In the genomic region with DNA sequence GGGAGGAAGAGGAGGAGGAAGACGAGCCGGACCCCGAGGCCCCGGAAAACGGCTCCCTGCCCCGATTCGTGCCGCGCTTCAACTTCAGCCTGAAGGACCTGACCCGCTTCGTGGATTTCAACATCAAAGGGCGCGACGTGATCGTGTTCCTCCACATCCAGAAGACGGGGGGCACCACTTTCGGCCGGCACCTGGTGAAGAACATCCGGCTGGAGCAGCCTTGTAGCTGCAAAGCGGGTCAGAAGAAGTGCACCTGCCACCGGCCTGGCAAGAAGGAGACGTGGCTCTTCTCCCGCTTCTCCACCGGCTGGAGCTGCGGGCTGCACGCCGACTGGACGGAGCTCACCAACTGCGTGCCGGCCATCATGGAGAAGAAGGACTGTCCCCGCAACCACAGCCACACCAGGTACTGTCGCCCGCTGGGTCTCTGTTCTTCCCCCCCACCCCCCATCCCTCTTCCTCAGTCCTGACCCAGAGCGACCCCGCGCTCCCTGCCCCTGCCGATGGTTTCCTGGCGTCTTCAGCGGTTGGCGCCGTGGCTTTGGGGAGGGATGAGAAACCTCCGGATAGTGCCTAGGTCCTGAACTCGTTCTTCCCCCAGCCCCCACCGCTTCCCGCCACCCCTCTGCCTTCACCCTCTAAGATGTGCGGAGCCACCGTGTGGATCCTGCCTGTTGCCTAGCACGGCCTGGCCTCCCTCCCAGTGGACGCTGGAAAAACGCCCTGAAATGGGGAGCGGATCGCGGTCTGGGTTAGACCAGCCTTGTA, we compare ENCODE assay signal across 9 cellular contexts. TPM values are rescaled to one million over a fixed set of nuclear protein-coding genes. Genes with fewer than 3 reads are reported as not detected.
DNase-seq lines count a peak whose midpoint lies in the region; ATAC-seq and TF ChIP-seq lines count a peak whose summit lies in the region.
"Had no signal": no experiment of that assay in that cellular context is flagged by ENCODE, and none has a peak within 500 bp of the region (broad histone marks: within the 10 kb centered on the region; RNA-seq: fewer than 3 reads in every experiment).

No MANE protein-coding gene starts in this region.

- H3K9me2 ChIP-seq in neural cell (ENCODE audit: insufficient read depth, low read length) = no peaks in the 10 kb centered on the region

- H3K27ac ChIP-seq in HUES64 (ENCODE audit: low read depth, low read length) = no peak overlapping the region
- H3K27ac ChIP-seq in endodermal cell (ENCODE audit: low read depth, low read length) = no peak overlapping the region
- no peak overlapping the region for H3K27ac ChIP-seq in neural cell (ENCODE audit: low read length)

- no peaks in the 10 kb centered on the region for H3K36me3 ChIP-seq in HUES64 (ENCODE audit: insufficient read depth, low read length)
- H3K36me3 ChIP-seq in endodermal cell (ENCODE audit: control insufficient read depth, insufficient read depth, low read length) = no peaks in the 10 kb centered on the region
- no peaks in the 10 kb centered on the region for H3K36me3 ChIP-seq in neural cell (ENCODE audit: insufficient read depth, low read length)

- no peaks in the 10 kb centered on the region for H4K20me1 ChIP-seq in neural cell (ENCODE audit: insufficient read depth)

- under 1% methylated on average over 53 of the region's 53 CpGs for WGBS in HUES64
- 0 to 1% methylated on average over 20 to 53 of the region's 53 CpGs for WGBS in endodermal cell (ENCODE audit: insufficient coverage in 1 of 2, insufficient read length in 1 of 2), 2 experiments

- H3K4me1 Mint-ChIP-seq in endodermal cell = peaks cover 16% of the 10 kb centered on the region

- peak overlapping the region; percentile 56 for H3K4me3 ChIP-seq in HUES64 (ENCODE audit: low read length)
- H3K4me3 ChIP-seq in endodermal cell (ENCODE audit: low read length) = peak overlapping the region; percentile 70
- H3K4me3 ChIP-seq in neural cell (ENCODE audit: low read length) = peak overlapping the region; percentile 73

- no peaks in the 10 kb centered on the region for H3K9me3 Mint-ChIP-seq in endodermal cell

- H3K4me3 Mint-ChIP-seq in endodermal cell = peak overlapping the region; percentile 64

- no peak overlapping the region for H2AFZ ChIP-seq in neural cell (ENCODE audit: low read depth, low read length)

- H3K9me3 ChIP-seq in HUES64 (ENCODE audit: insufficient read depth, low read depth, low read length) (no peaks in the 10 kb centered on the region), endodermal cell (ENCODE audit: control insufficient read depth, low read length) (no peaks in the 10 kb centered on the region), neural cell (ENCODE audit: low read length) (no peaks in the 10 kb centered on the region)

- no peak for TF ChIP-seq EP300 in neural cell (conservative IDR thresholded peaks at IDR 0.05; ENCODE audit: poor library complexity, severe bottlenecking)

- no peak for TF ChIP-seq RAD21 in neural cell (conservative IDR thresholded peaks at IDR 0.05)

- ATAC-seq in HG02759 (IDR thresholded peaks at IDR 0.05; ENCODE audit: unreplicated experiment) (no peak), GM21619 (IDR thresholded peaks at IDR 0.05; ENCODE audit: unreplicated experiment) (no peak)

- H3K9ac ChIP-seq in HUES64 (ENCODE audit: low read depth, low read length) (no peak overlapping the region; the same call in 1 of the 2 replicates), endodermal cell (ENCODE audit: extremely low read depth, low read length, poor library complexity, severe bottlenecking) (no peak overlapping the region), neural cell (ENCODE audit: low read length) (peak overlapping the region; percentile 51)

- TF ChIP-seq CTCF in endodermal cell (conservative IDR thresholded peaks at IDR 0.05) (no peak), neural cell (IDR thresholded peaks at IDR 0.05; ENCODE audit: poor library complexity, severe bottlenecking) (no peak)

- H3K4me2 ChIP-seq in neural cell (ENCODE audit: low read length) = peak overlapping the region; percentile 41

- peaks cover 82% of the 10 kb centered on the region for H3K27me3 ChIP-seq in HUES64 (ENCODE audit: insufficient read depth, low read length)
- H3K27me3 ChIP-seq in endodermal cell (ENCODE audit: control insufficient read depth, insufficient read depth, low read length, poor library complexity, severe bottlenecking) = peaks cover 78% of the 10 kb centered on the region
- peaks cover 55% of the 10 kb centered on the region for H3K27me3 ChIP-seq in neural cell (ENCODE audit: insufficient read depth, low read depth, low read length)

- DNase-seq in COLO668 (lab: John Stamatoyannopoulos, UW; ENCODE audit: unreplicated experiment) (peak; percentile 79), endodermal cell (peak; percentile 80), GM19238 (ENCODE audit: insufficient read length, low spot score) (no peak), NOMO-1 treated with dmso at 0.1 percent for 144 hours (lab: John Stamatoyannopoulos, UW; ENCODE audit: unreplicated experiment) (no peak)

- peaks cover 77% of the 10 kb centered on the region for H3K27me3 Mint-ChIP-seq in endodermal cell (ENCODE audit: insufficient read depth)

- no peaks in the 10 kb centered on the region for H3F3A ChIP-seq in neural cell (ENCODE audit: insufficient read depth, low read length, poor library complexity, severe bottlenecking)

- H3K27ac Mint-ChIP-seq in endodermal cell = no peak overlapping the region

- no peaks in the 10 kb centered on the region for H3K36me3 Mint-ChIP-seq in endodermal cell (ENCODE audit: low read depth)

- H3K79me2 ChIP-seq in neural cell (replicated peaks; ENCODE audit: insufficient read depth, low read length) = no peaks in the 10 kb centered on the region

- H3K4me1 ChIP-seq in HUES64 (ENCODE audit: insufficient read depth, low read length) (peaks cover 3% of the 10 kb centered on the region; the same call in 1 of the 2 replicates), endodermal cell (ENCODE audit: control insufficient read depth, insufficient read depth, low read length) (peaks cover 8% of the 10 kb centered on the region)

TF ChIP-seq in neural cell, 6 proteins besides CTCF, POLR2A, EP300 and RAD21:
- TF ChIP-seq, protein P1, sequence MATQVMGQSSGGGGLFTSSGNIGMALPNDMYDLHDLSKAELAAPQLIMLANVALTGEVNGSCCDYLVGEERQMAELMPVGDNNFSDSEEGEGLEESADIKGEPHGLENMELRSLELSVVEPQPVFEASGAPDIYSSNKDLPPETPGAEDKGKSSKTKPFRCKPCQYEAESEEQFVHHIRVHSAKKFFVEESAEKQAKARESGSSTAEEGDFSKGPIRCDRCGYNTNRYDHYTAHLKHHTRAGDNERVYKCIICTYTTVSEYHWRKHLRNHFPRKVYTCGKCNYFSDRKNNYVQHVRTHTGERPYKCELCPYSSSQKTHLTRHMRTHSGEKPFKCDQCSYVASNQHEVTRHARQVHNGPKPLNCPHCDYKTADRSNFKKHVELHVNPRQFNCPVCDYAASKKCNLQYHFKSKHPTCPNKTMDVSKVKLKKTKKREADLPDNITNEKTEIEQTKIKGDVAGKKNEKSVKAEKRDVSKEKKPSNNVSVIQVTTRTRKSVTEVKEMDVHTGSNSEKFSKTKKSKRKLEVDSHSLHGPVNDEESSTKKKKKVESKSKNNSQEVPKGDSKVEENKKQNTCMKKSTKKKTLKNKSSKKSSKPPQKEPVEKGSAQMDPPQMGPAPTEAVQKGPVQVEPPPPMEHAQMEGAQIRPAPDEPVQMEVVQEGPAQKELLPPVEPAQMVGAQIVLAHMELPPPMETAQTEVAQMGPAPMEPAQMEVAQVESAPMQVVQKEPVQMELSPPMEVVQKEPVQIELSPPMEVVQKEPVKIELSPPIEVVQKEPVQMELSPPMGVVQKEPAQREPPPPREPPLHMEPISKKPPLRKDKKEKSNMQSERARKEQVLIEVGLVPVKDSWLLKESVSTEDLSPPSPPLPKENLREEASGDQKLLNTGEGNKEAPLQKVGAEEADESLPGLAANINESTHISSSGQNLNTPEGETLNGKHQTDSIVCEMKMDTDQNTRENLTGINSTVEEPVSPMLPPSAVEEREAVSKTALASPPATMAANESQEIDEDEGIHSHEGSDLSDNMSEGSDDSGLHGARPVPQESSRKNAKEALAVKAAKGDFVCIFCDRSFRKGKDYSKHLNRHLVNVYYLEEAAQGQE (IDR thresholded peaks at IDR 0.05; ENCODE audit: borderline replicate concordance) = no peak
- no peak for TF ChIP-seq TAF1 (IDR thresholded peaks at IDR 0.05; ENCODE audit: low read depth)
- TF ChIP-seq SMC3 (conservative IDR thresholded peaks at IDR 0.05; ENCODE audit: poor library complexity) = peak; percentile 12
- peak; percentile 6 for TF ChIP-seq POLR2AphosphoS5 (IDR thresholded peaks at IDR 0.05)
- TF ChIP-seq EZH2 (IDR thresholded peaks at IDR 0.05; ENCODE audit: borderline replicate concordance, insufficient read depth, low read length, poor library complexity, severe bottlenecking) = no peak
- no peak for TF ChIP-seq MXI1 (conservative IDR thresholded peaks at IDR 0.05; ENCODE audit: poor library complexity, severe bottlenecking)
TF ChIP-seq in neural cell: peak in this region for 2.

RNA-seq across cellular contexts. Expression of a gene that starts 1.4 kb away (rescaled TPM):
- polyA plus RNA-seq in HUES64 (2013, experiment 1 of 2) = 0.75 TPM
- 0.63 TPM for polyA plus RNA-seq in HUES64 (2013, experiment 2 of 2)
- total RNA-seq in endodermal cell = 1 to 10 TPM in 1 of 2 donors, under 1 TPM in 1; 0.84 to 1.1 TPM
- 2.2 TPM for polyA plus RNA-seq in endodermal cell (2013, experiment 1 of 2)
- 2.1 TPM for polyA plus RNA-seq in endodermal cell (2013, experiment 2 of 2)
- 10.9 and 12.3 TPM in 2 replicates for polyA plus RNA-seq in neural cell
- 27.8 and 31.4 TPM in 2 replicates for polyA minus RNA-seq in neural cell
- total RNA-seq: esophagus mucosa had no signal

RNA-seq across cellular contexts. Expression of a gene that starts 38.1 kb away (rescaled TPM):
- polyA plus RNA-seq in HUES64 (2013, experiment 1 of 2) = 16.5 TPM
- 19.9 TPM for polyA plus RNA-seq in HUES64 (2013, experiment 2 of 2)
- 10 to 100 TPM; 37.2 to 40.9 TPM for total RNA-seq in endodermal cell
- 36.0 TPM for polyA plus RNA-seq in endodermal cell (2013, experiment 1 of 2)
- 33.1 TPM for polyA plus RNA-seq in endodermal cell (2013, experiment 2 of 2)
- polyA plus RNA-seq in neural cell = 31.1 and 35.3 TPM in 2 replicates
- 56.5 and 60.1 TPM in 2 replicates for polyA minus RNA-seq in neural cell

Comparison
In these comparisons a context has a peak if more than half of its experiments do, and no peak if none do; other contexts are left out.
1. DNase-seq: peak in COLO668 (single experiment) and endodermal cell (single experiment); none in GM19238 (single experiment) and NOMO-1 treated with dmso at 0.1 percent for 144 hours (single experiment).
2. Peak in every context shown above with its lines, with median percentiles within 50 percentile points of each other: H3K4me3 ChIP-seq.